In the genomic region with DNA sequence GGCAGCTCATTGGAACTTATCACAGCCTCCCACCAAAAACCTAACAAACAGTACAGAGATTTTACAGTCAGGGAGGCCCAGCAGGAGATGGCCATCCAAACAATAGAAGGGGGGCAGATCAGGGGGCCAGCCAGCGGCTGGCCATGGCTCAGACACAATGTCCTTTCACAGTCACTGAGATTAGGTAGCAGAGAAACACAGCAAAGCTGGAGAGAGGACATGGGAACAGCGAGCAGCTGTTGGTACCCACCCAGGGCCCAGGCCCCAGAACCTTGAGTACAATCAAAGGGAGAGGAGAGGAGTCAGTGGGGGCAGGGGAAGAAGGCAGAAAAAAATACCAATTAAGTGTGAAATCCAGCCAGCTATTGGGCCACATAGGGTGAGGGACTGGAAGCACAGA, we compare ENCODE assay signal across 14 cellular contexts. TPM values are rescaled to one million over a fixed set of nuclear protein-coding genes. Genes with fewer than 3 reads are reported as not detected.
DNase-seq lines count a peak whose midpoint lies in the region; ATAC-seq and TF ChIP-seq lines count a peak whose summit lies in the region.
"Had no signal": no experiment of that assay in that cellular context is flagged by ENCODE, and none has a peak within 500 bp of the region (broad histone marks: within the 10 kb centered on the region; RNA-seq: fewer than 3 reads in every experiment).

No MANE protein-coding gene starts in this region.

- no peaks in the 10 kb centered on the region for H3K9me3 ChIP-seq in CD4-positive, CD25-positive, alpha-beta regulatory T cell (ENCODE audit: control insufficient read depth in 2 of 2, low read length in 2 of 2)
- H3K9me3 ChIP-seq in right lobe of liver (no peaks in the 10 kb centered on the region), lower lobe of right lung (no peaks in the 10 kb centered on the region)
- H3K9me3 ChIP-seq: heart right ventricle, MG63 had no signal

- no peak overlapping the region for H3K4me3 ChIP-seq in CD4-positive, CD25-positive, alpha-beta regulatory T cell (ENCODE audit: low read depth, low read length)
- H3K4me3 ChIP-seq in right lobe of liver (no peak overlapping the region), lower lobe of right lung (no peak overlapping the region)
- H3K4me3 ChIP-seq: heart right ventricle, MG63 had no signal

- TF ChIP-seq CTCF in right lobe of liver (IDR thresholded peaks at IDR 0.05) (no peak), lower lobe of right lung (IDR thresholded peaks at IDR 0.05) (no peak)

- H3K4me1 ChIP-seq in CD4-positive, CD25-positive, alpha-beta regulatory T cell (ENCODE audit: control insufficient read depth, insufficient read depth, low read length, poor library complexity, severe bottlenecking): peaks cover 54% of the 10 kb centered on the region
- peaks cover 0 to 3% (median 0%) of the 10 kb centered on the region in 4 donors for H3K4me1 ChIP-seq in right lobe of liver
- peaks cover 57% of the 10 kb centered on the region for H3K4me1 ChIP-seq in lower lobe of right lung

- peaks cover 21% of the 10 kb centered on the region for H3K27me3 Mint-ChIP-seq in CD4-positive, CD25-positive, alpha-beta regulatory T cell
- peaks cover 15% of the 10 kb centered on the region for H3K27me3 Mint-ChIP-seq in activated naive CD8-positive, alpha-beta T cell treated with anti-CD3 and anti-CD28 coated beads, Interleukin-2, amount 10 ng/mL, durations not matched to agents 7 days and 5 days
- H3K27me3 Mint-ChIP-seq in natural killer cell treated with Interleukin-12 subunit alpha and Interleukin-12 subunit beta and Interleukin-15 and Interleukin-18, amount 100 ng/mL, for 72 hours: peaks cover 4 to 8% of the 10 kb centered on the region in 2 donors

- 38% methylated on average over 2 of the region's 2 CpGs for WGBS in right lobe of liver (ENCODE audit: insufficient coverage, low coverage, low lambda C conversion rate, missing lambda C conversion rate)

- DNase-seq in CD4-positive, CD25-positive, alpha-beta regulatory T cell: no peak
- DNase-seq in ELF-1 (ENCODE audit: low read depth, low spot score) (peak; percentile 26), right lobe of liver (no peak), lower lobe of right lung (no peak), Ammon's horn (ENCODE audit: low spot score) (no peak)
- no peak for DNase-seq in activated naive CD8-positive, alpha-beta T cell treated with anti-CD3 and anti-CD28 coated beads, Interleukin-2, amount 10 ng/mL, durations not matched to agents 7 days and 5 days
- no peak for DNase-seq in natural killer cell treated with Interleukin-12 subunit alpha and Interleukin-12 subunit beta and Interleukin-15 and Interleukin-18, amount 100 ng/mL, for 72 hours (ENCODE audit: low spot score)
- DNase-seq: activated gamma-delta T cell, erythroblast, heart right ventricle, MG63, nephron progenitor cell had no signal

- H3K9me3 Mint-ChIP-seq in CD4-positive, CD25-positive, alpha-beta regulatory T cell: no peaks in the 10 kb centered on the region
- no peaks in the 10 kb centered on the region for H3K9me3 Mint-ChIP-seq in activated naive CD8-positive, alpha-beta T cell treated with anti-CD3 and anti-CD28 coated beads, Interleukin-2, amount 10 ng/mL, durations not matched to agents 7 days and 5 days
- H3K9me3 Mint-ChIP-seq in natural killer cell treated with Interleukin-12 subunit alpha and Interleukin-12 subunit beta and Interleukin-15 and Interleukin-18, amount 100 ng/mL, for 72 hours: no peaks in the 10 kb centered on the region
- H3K9me3 Mint-ChIP-seq: nephron progenitor cell had no signal

- peaks cover 19 to 70% (median 44%) of the 10 kb centered on the region in 4 donors for H3K4me1 Mint-ChIP-seq in CD4-positive, CD25-positive, alpha-beta regulatory T cell
- H3K4me1 Mint-ChIP-seq in activated naive CD8-positive, alpha-beta T cell treated with anti-CD3 and anti-CD28 coated beads, Interleukin-2, amount 10 ng/mL, durations not matched to agents 7 days and 5 days: peaks cover 42% of the 10 kb centered on the region
- peaks cover 44 to 45% of the 10 kb centered on the region in 2 donors for H3K4me1 Mint-ChIP-seq in natural killer cell treated with Interleukin-12 subunit alpha and Interleukin-12 subunit beta and Interleukin-15 and Interleukin-18, amount 100 ng/mL, for 72 hours (ENCODE audit: low read depth in 2 of 2)

- H3K27me3 ChIP-seq in CD4-positive, CD25-positive, alpha-beta regulatory T cell (ENCODE audit: control insufficient read depth, insufficient read depth, low read length): peaks cover 2% of the 10 kb centered on the region
- H3K27me3 ChIP-seq in right lobe of liver: no peaks in the 10 kb centered on the region
- H3K27me3 ChIP-seq in lower lobe of right lung (ENCODE audit: low read depth): peaks cover 23% of the 10 kb centered on the region
- H3K27me3 ChIP-seq: MG63 had no signal

- no peak for TF ChIP-seq POLR2A in right lobe of liver (IDR thresholded peaks at IDR 0.05)

- peaks cover 4% of the 10 kb centered on the region for H3K36me3 Mint-ChIP-seq in CD4-positive, CD25-positive, alpha-beta regulatory T cell
- H3K36me3 Mint-ChIP-seq in activated naive CD8-positive, alpha-beta T cell treated with anti-CD3 and anti-CD28 coated beads, Interleukin-2, amount 10 ng/mL, durations not matched to agents 7 days and 5 days: no peaks in the 10 kb centered on the region
- H3K36me3 Mint-ChIP-seq in natural killer cell treated with Interleukin-12 subunit alpha and Interleukin-12 subunit beta and Interleukin-15 and Interleukin-18, amount 100 ng/mL, for 72 hours: no peaks in the 10 kb centered on the region

- no peak for ATAC-seq in CD4-positive, CD25-positive, alpha-beta regulatory T cell (ENCODE audit: low read depth in 2 of 2)
- ATAC-seq in activated naive CD8-positive, alpha-beta T cell treated with anti-CD3 and anti-CD28 coated beads, Interleukin-2, amount 10 ng/mL, durations not matched to agents 7 days and 5 days (ENCODE audit: low read depth): no peak
- ATAC-seq in natural killer cell treated with Interleukin-12 subunit alpha and Interleukin-12 subunit beta and Interleukin-15 and Interleukin-18, amount 100 ng/mL, for 72 hours: no peak
- ATAC-seq in right lobe of liver (no peak), lower lobe of right lung (no peak)
- ATAC-seq: HCT116, left lobe of liver had no signal

- no peaks in the 10 kb centered on the region for H3K36me3 ChIP-seq in CD4-positive, CD25-positive, alpha-beta regulatory T cell (ENCODE audit: control insufficient read depth, insufficient read depth, low read length)
- no peaks in the 10 kb centered on the region for H3K36me3 ChIP-seq in right lobe of liver
- H3K36me3 ChIP-seq in lower lobe of right lung: no peaks in the 10 kb centered on the region
- H3K36me3 ChIP-seq: heart right ventricle, MG63 had no signal

- intact Hi-C loops in right lobe of liver (cut with DNase I) (no loop called here), lower lobe of right lung (cut with DNase I) (no loop called here)

- peak overlapping the region; percentile 52 to 77 (median 69) for H3K27ac Mint-ChIP-seq in CD4-positive, CD25-positive, alpha-beta regulatory T cell
- peak overlapping the region; percentile 86 for H3K27ac Mint-ChIP-seq in activated naive CD8-positive, alpha-beta T cell treated with anti-CD3 and anti-CD28 coated beads, Interleukin-2, amount 10 ng/mL, durations not matched to agents 7 days and 5 days
- H3K27ac Mint-ChIP-seq in natural killer cell treated with Interleukin-12 subunit alpha and Interleukin-12 subunit beta and Interleukin-15 and Interleukin-18, amount 100 ng/mL, for 72 hours: peak overlapping the region; percentile 32 to 41
- H3K27ac Mint-ChIP-seq: nephron progenitor cell had no signal

- POLR2A ChIA-PET in activated naive CD8-positive, alpha-beta T cell treated with anti-CD3 and anti-CD28 coated beads, Interleukin-2, amount 10 ng/mL, durations not matched to agents 7 days and 5 days (lab: Charles Lee): interaction anchor here (1.3 to 3.2 kb wide), 5 partner anchors 10 to 31 kb away, joined by 4 to 16 read pairs (median 10); partner anchors contain the start of gene IL17RA

- peak overlapping the region in 3 of 4 donors; percentile 48 to 85 (median 77) for H3K4me3 Mint-ChIP-seq in CD4-positive, CD25-positive, alpha-beta regulatory T cell
- H3K4me3 Mint-ChIP-seq in activated naive CD8-positive, alpha-beta T cell treated with anti-CD3 and anti-CD28 coated beads, Interleukin-2, amount 10 ng/mL, durations not matched to agents 7 days and 5 days: peak overlapping the region; percentile 55
- peak overlapping the region; percentile 62 for H3K4me3 Mint-ChIP-seq in natural killer cell treated with Interleukin-12 subunit alpha and Interleukin-12 subunit beta and Interleukin-15 and Interleukin-18, amount 100 ng/mL, for 72 hours
- H3K4me3 Mint-ChIP-seq: nephron progenitor cell had no signal

- peak overlapping the region; percentile 41 for H3K27ac ChIP-seq in CD4-positive, CD25-positive, alpha-beta regulatory T cell (ENCODE audit: insufficient read depth, low read length, poor library complexity, severe bottlenecking)
- H3K27ac ChIP-seq in right lobe of liver (no peak overlapping the region), lower lobe of right lung (no peak overlapping the region)

RNA-seq across cellular contexts. Expression of gene TMEM121B, which starts 4.2 kb away (rescaled TPM):
- 0.10 TPM for total RNA-seq in CD4-positive, CD25-positive, alpha-beta regulatory T cell
- polyA plus RNA-seq in CD4-positive, CD25-positive, alpha-beta regulatory T cell: under 1 TPM in 1 of 4 donors, not detected in 3; 0.03 TPM
- total RNA-seq in activated naive CD8-positive, alpha-beta T cell treated with anti-CD3 and anti-CD28 coated beads, Interleukin-2, amount 10 ng/mL, durations not matched to agents 7 days and 5 days: under 1 TPM; 0.08 to 0.09 TPM
- total RNA-seq in natural killer cell treated with Interleukin-12 subunit alpha and Interleukin-12 subunit beta and Interleukin-15 and Interleukin-18, amount 100 ng/mL, for 72 hours: under 1 TPM; 0.14 to 0.31 TPM
- total RNA-seq in right lobe of liver (under 1 TPM; 0.05 to 0.33 (median 0.19) TPM), lower lobe of right lung (0.97 TPM)

RNA-seq across cellular contexts. Expression of gene IL17RA, which starts 32.1 kb away (rescaled TPM):
- 48.2 TPM for total RNA-seq in CD4-positive, CD25-positive, alpha-beta regulatory T cell
- 10 to 100 TPM; 21.7 to 34.7 (median 26.0) TPM for polyA plus RNA-seq in CD4-positive, CD25-positive, alpha-beta regulatory T cell
- 10 to 100 TPM; 46.7 to 48.0 TPM for total RNA-seq in activated naive CD8-positive, alpha-beta T cell treated with anti-CD3 and anti-CD28 coated beads, Interleukin-2, amount 10 ng/mL, durations not matched to agents 7 days and 5 days
- 10 to 100 TPM; 26.5 to 70.5 TPM for total RNA-seq in natural killer cell treated with Interleukin-12 subunit alpha and Interleukin-12 subunit beta and Interleukin-15 and Interleukin-18, amount 100 ng/mL, for 72 hours
- 10 to 100 TPM in 3 of 6 experiments, 1 to 10 TPM in 3; 7.1 to 13.6 (median 9.6) TPM for total RNA-seq in right lobe of liver
- 54.8 TPM for total RNA-seq in lower lobe of right lung

RNA-seq across cellular contexts. Expression of gene HDHD5, which starts 42.1 kb away (rescaled TPM):
- 17.7 TPM for total RNA-seq in CD4-positive, CD25-positive, alpha-beta regulatory T cell
- 10 to 100 TPM; 39.0 to 46.8 (median 44.9) TPM for polyA plus RNA-seq in CD4-positive, CD25-positive, alpha-beta regulatory T cell
- total RNA-seq in activated naive CD8-positive, alpha-beta T cell treated with anti-CD3 and anti-CD28 coated beads, Interleukin-2, amount 10 ng/mL, durations not matched to agents 7 days and 5 days: 10 to 100 TPM; 33.7 to 34.7 TPM
- 10 to 100 TPM; 29.6 to 32.7 TPM for total RNA-seq in natural killer cell treated with Interleukin-12 subunit alpha and Interleukin-12 subunit beta and Interleukin-15 and Interleukin-18, amount 100 ng/mL, for 72 hours
- 10 to 100 TPM; 19.4 to 44.5 (median 30.2) TPM for total RNA-seq in right lobe of liver
- 26.2 TPM for total RNA-seq in lower lobe of right lung
